ENCODE assay signal across 25 cellular contexts in genomic region chr11:33606762-33607161, GRCh38.
"Had no signal": no experiment of that assay in that cellular context is flagged by ENCODE, and none has a peak within 500 bp of the region (broad histone marks: within the 10 kb centered on the region; RNA-seq: fewer than 3 reads in every experiment).

No MANE protein-coding gene starts in this region.

- H3K27me3 ChIP-seq: dorsolateral prefrontal cortex, gastroesophageal sphincter, right lobe of liver, suprapubic skin, transverse colon, upper lobe of right lung, uterus had no signal

- H3K27me3 Mint-ChIP-seq: progenitor cell of endocrine pancreas; stimulated activated naive CD8-positive, alpha-beta T cell treated with anti-CD3 and anti-CD28 coated beads, Interleukin-15, amount 100 ng/mL, for 72 hours had no signal

- H3K9me3 Mint-ChIP-seq: memory B cell; natural killer cell; neural crest cell; stimulated activated naive B cell treated with anti-CD40 and anti-IgM and Interleukin-4, amounts not matched to agents 10 μg/mL and 1 μg/mL and 100 μg/mL, for 72 hours; stimulated activated naive CD8-positive, alpha-beta T cell treated with anti-CD3 and anti-CD28 coated beads, Interleukin-15, amount 100 ng/mL, for 72 hours had no signal

- H3K36me3 ChIP-seq: gastroesophageal sphincter, heart left ventricle, lower lobe of right lung, right lobe of liver, suprapubic skin, transverse colon, upper lobe of right lung, uterus had no signal

- ATAC-seq: esophagus mucosa; gastroesophageal sphincter; heart left ventricle; left ventricle myocardium superior; lower lobe of right lung; natural killer cell; right lobe of liver; stimulated activated naive B cell treated with anti-CD40 and anti-IgM and Interleukin-4, amounts not matched to agents 10 μg/mL and 1 μg/mL and 100 μg/mL, for 72 hours; stimulated activated naive CD8-positive, alpha-beta T cell treated with anti-CD3 and anti-CD28 coated beads, Interleukin-15, amount 100 ng/mL, for 72 hours; upper lobe of right lung had no signal

- H3K36me3 Mint-ChIP-seq: memory B cell; natural killer cell; stimulated activated naive B cell treated with anti-CD40 and anti-IgM and Interleukin-4, amounts not matched to agents 10 μg/mL and 1 μg/mL and 100 μg/mL, for 72 hours had no signal

- H3K27ac Mint-ChIP-seq: memory B cell; natural killer cell; progenitor cell of endocrine pancreas; stimulated activated naive B cell treated with anti-CD40 and anti-IgM and Interleukin-4, amounts not matched to agents 10 μg/mL and 1 μg/mL and 100 μg/mL, for 72 hours; stimulated activated naive CD8-positive, alpha-beta T cell treated with anti-CD3 and anti-CD28 coated beads, Interleukin-15, amount 100 ng/mL, for 72 hours had no signal

- H3K9me3 ChIP-seq: gastroesophageal sphincter, heart left ventricle, lower lobe of right lung, right lobe of liver, suprapubic skin, transverse colon, upper lobe of right lung, uterus had no signal

- H3K4me3 ChIP-seq: dorsolateral prefrontal cortex, gastroesophageal sphincter, heart left ventricle, lower lobe of right lung, right lobe of liver, suprapubic skin, transverse colon, upper lobe of right lung, uterus had no signal

- H3K4me1 ChIP-seq: gastroesophageal sphincter, heart left ventricle, lower lobe of right lung, parathyroid adenoma, right lobe of liver, suprapubic skin, transverse colon, upper lobe of right lung, uterus had no signal

- H3K4me3 Mint-ChIP-seq: memory B cell; natural killer cell; neural crest cell; stimulated activated naive B cell treated with anti-CD40 and anti-IgM and Interleukin-4, amounts not matched to agents 10 μg/mL and 1 μg/mL and 100 μg/mL, for 72 hours; stimulated activated naive CD8-positive, alpha-beta T cell treated with anti-CD3 and anti-CD28 coated beads, Interleukin-15, amount 100 ng/mL, for 72 hours had no signal

- H3K4me1 Mint-ChIP-seq: memory B cell; natural killer cell; stimulated activated naive B cell treated with anti-CD40 and anti-IgM and Interleukin-4, amounts not matched to agents 10 μg/mL and 1 μg/mL and 100 μg/mL, for 72 hours; stimulated activated naive CD8-positive, alpha-beta T cell treated with anti-CD3 and anti-CD28 coated beads, Interleukin-15, amount 100 ng/mL, for 72 hours had no signal

- DNase-seq: dorsolateral prefrontal cortex; effector CD4-positive, alpha-beta T cell; heart left ventricle; hippocampal formation; kidney glomerular epithelial cell; left ventricle myocardium superior; lower lobe of right lung; natural killer cell; right lobe of liver; small intestine; stimulated activated CD4-positive, alpha-beta T cell treated with anti-CD3 and anti-CD28 coated beads, Interleukin-15, amount 100 ng/mL, for 24 hours; stimulated activated CD4-positive, alpha-beta T cell treated with anti-CD3 and anti-CD28 coated beads, Interleukin-2, amount 100 ng/mL, for 48 hours; stimulated activated naive B cell treated with anti-CD40 and anti-IgM and Interleukin-4, amounts not matched to agents 10 μg/mL and 1 μg/mL and 100 μg/mL, for 72 hours; stimulated activated naive CD8-positive, alpha-beta T cell treated with anti-CD3 and anti-CD28 coated beads, Interleukin-15, amount 100 ng/mL, for 72 hours; transverse colon; upper lobe of right lung; uterus had no signal

- H3K27ac ChIP-seq: epithelial cell of prostate, gastroesophageal sphincter, heart left ventricle, lower lobe of right lung, parathyroid adenoma, right lobe of liver, suprapubic skin, transverse colon, upper lobe of right lung, uterus had no signal
